23 cellular contexts compared by ENCODE assay signal in genomic region chr2:107760620-107761019, GRCh38.
A peak's percentile ranks its signal among the peaks of the same experiment; 100 is the strongest.
DNase-seq lines count a peak whose midpoint lies in the region; ATAC-seq, FAIRE-seq and TF ChIP-seq lines count a peak whose summit lies in the region.
"Had no signal": no experiment of that assay in that cellular context is flagged by ENCODE, and none has a peak within 500 bp of the region (broad histone marks: within the 10 kb centered on the region; RNA-seq: fewer than 3 reads in every experiment).

No MANE protein-coding gene starts in this region.

- TF ChIP-seq CTCF in HepG2 (CRISPR knock-in tag; IDR thresholded peaks at IDR 0.05) = no peak
- no peak for TF ChIP-seq CTCF in right lobe of liver (IDR thresholded peaks at IDR 0.05)
- no peak for TF ChIP-seq CTCF in VCaP (conservative IDR thresholded peaks at IDR 0.05)

- H3K4me1 ChIP-seq in HepG2 (ENCODE audit: insufficient read depth, low read length) (no peaks in the 10 kb centered on the region), right lobe of liver (no peaks in the 10 kb centered on the region)
- H3K4me1 ChIP-seq: BE2C, BLaER1 had no signal

- no peak for DNase-seq in HepG2 (ENCODE audit: low spot score)
- DNase-seq in right lobe of liver = no peak
- no peak for DNase-seq in GM12892 (ENCODE audit: insufficient read length)
- no peak for DNase-seq in stimulated activated naive CD4-positive, alpha-beta T cell (lab: John Stamatoyannopoulos, UW)
- DNase-seq: ACHN; BE2C; C1 segment of cervical spinal cord; CD4-positive, alpha-beta memory T cell; CD4-positive, CD25-positive, alpha-beta regulatory T cell; CD8-positive, alpha-beta memory T cell; COR-L47; DMS 273 treated with DMSO at 0.1 percent for 48 hours; DMS153; DMS53; DMS79; DND-41; EL; GDM1 had no signal

- H3K79me2 ChIP-seq in HepG2 (ENCODE audit: insufficient read depth, low read length) = no peaks in the 10 kb centered on the region

- TF ChIP-seq RAD21 in HepG2 (CRISPR knock-in tag; IDR thresholded peaks at IDR 0.05) = no peak

- no peaks in the 10 kb centered on the region for H3K27me3 ChIP-seq in HepG2 (ENCODE audit: control insufficient read depth in 1 of 2, insufficient read depth in 2 of 2, low read length in 2 of 2)
- H3K27me3 ChIP-seq in right lobe of liver = no peaks in the 10 kb centered on the region
- H3K27me3 ChIP-seq: BE2C, BLaER1 had no signal

- intact Hi-C loops in HepG2 (cut with micrococcal nuclease; ENCODE audit: unreplicated experiment) (no loop called here), right lobe of liver (cut with DNase I) (no loop called here)

- in situ Hi-C loops in HepG2 (cut with HindIII; ENCODE audit: extremely low pct_ligation_motif_present, low pct_unique_long_range_greater_than_20kb) = no loop called here

- no peak overlapping the region for H3K4me2 ChIP-seq in HepG2 (ENCODE audit: low read depth, low read length)
- H3K4me2 ChIP-seq: BLaER1 had no signal

- ATAC-seq in HepG2 (no peak), right lobe of liver (no peak)
- ATAC-seq: GM12878 had no signal

- FAIRE-seq in HepG2 (lab: Jason Lieb, UNC) = no peak
- no peak for FAIRE-seq in GM12892 (lab: Jason Lieb, UNC)
- FAIRE-seq: GM12878, GM19239 had no signal

- no peak overlapping the region for H2AFZ ChIP-seq in HepG2 (ENCODE audit: low read length)

- TF ChIP-seq POLR2A in HepG2 (IDR thresholded peaks at IDR 0.05; ENCODE audit: insufficient read depth in 1 of 2, low read depth in 2 of 2, low read length in 2 of 2) (no peak), right lobe of liver (IDR thresholded peaks at IDR 0.05) (no peak), GM12892 (IDR thresholded peaks at IDR 0.05; ENCODE audit: low read depth, low read length) (no peak)

- no peaks in the 10 kb centered on the region for H4K20me1 ChIP-seq in HepG2 (ENCODE audit: insufficient read depth, low read length)
- H4K20me1 ChIP-seq: BLaER1 had no signal

- no peaks in the 10 kb centered on the region for H3K9me3 ChIP-seq in HepG2 (ENCODE audit: low read length)
- no peaks in the 10 kb centered on the region for H3K9me3 ChIP-seq in right lobe of liver
- H3K9me3 ChIP-seq: BE2C, BLaER1 had no signal

- no peak overlapping the region for H3K9ac ChIP-seq in HepG2 (ENCODE audit: insufficient read depth, low read depth, low read length)
- H3K9ac ChIP-seq: BLaER1 had no signal

- no TSS peak for BruUV-seq in HepG2 (replicated peaks; lab: Mats Ljungman, UMichigan)

- H3K4me3 ChIP-seq in HepG2 (replicated peaks in 1 of 3; ENCODE audit: insufficient read depth in 1 of 3, low read depth in 2 of 3, low read length in 3 of 3) = no peak overlapping the region
- H3K4me3 ChIP-seq in right lobe of liver = no peak overlapping the region
- H3K4me3 ChIP-seq: BLaER1, GM12878 had no signal

- TF ChIP-seq EP300 in HepG2 (IDR thresholded peaks at IDR 0.05; ENCODE audit: low read depth in 2 of 2, low read length in 2 of 2) = no peak
- no peak for TF ChIP-seq EP300 in HepG2 (CRISPR knock-in tag; IDR thresholded peaks at IDR 0.05; ENCODE audit: borderline replicate concordance)

- CTCF ChIA-PET in HepG2 (lab: Yijun Ruan, JAX; ENCODE audit: low intra/inter-chr PET ratio, low total read pairs) = no interaction called here

- no peak overlapping the region for H3K27ac ChIP-seq in HepG2 (ENCODE audit: extremely low read length, insufficient read depth, low read length)
- H3K27ac ChIP-seq in right lobe of liver = no peak overlapping the region
- peak overlapping the region; percentile 27 for H3K27ac ChIP-seq in VCaP
- H3K27ac ChIP-seq: 22Rv1, BLaER1 had no signal

- H3K36me3 ChIP-seq in HepG2 (replicated peaks in 1 of 2; ENCODE audit: control insufficient read depth in 1 of 2, insufficient read depth in 2 of 2, low read length in 2 of 2) = no peaks in the 10 kb centered on the region
- H3K36me3 ChIP-seq in right lobe of liver = no peaks in the 10 kb centered on the region
- H3K36me3 ChIP-seq: BE2C, BLaER1 had no signal

- POLR2A ChIA-PET in HepG2 (lab: Yijun Ruan, JAX) = no interaction called here

- 33% methylated on average over 3 of the region's 3 CpGs for WGBS in HepG2 (ENCODE audit: low lambda C conversion rate)
- WGBS in right lobe of liver (ENCODE audit: insufficient coverage, low coverage, low lambda C conversion rate, missing lambda C conversion rate) = 86% methylated on average over 3 of the region's 3 CpGs

TF ChIP-seq in HepG2, 621 proteins besides CTCF, POLR2A, EP300 and RAD21:
- peak; percentile 73 to 80 for TF ChIP-seq MAFK (conservative IDR thresholded peaks at IDR 0.05 in 1 of 2, IDR thresholded peaks at IDR 0.05 in 1 of 2; ENCODE audit: low read length in 2 of 2)
- TF ChIP-seq ZNF772 (CRISPR knock-in tag; IDR thresholded peaks at IDR 0.05) = no peak
- peak; percentile 63 for TF ChIP-seq MAFF (IDR thresholded peaks at IDR 0.05; ENCODE audit: low read depth, low read length)
